Comparison of ENCODE assay signal across 8 cellular contexts in genomic region chr2:28155627-28156026, GRCh38.
DNase-seq lines count a peak whose midpoint lies in the region; ATAC-seq and TF ChIP-seq lines count a peak whose summit lies in the region.

No MANE protein-coding gene starts in this region.

- H3K9me3 Mint-ChIP-seq in mesothelial cell of epicardium: peaks cover 13% of the 10 kb centered on the region
- peaks cover 20% of the 10 kb centered on the region for H3K9me3 Mint-ChIP-seq in activated CD4-positive, alpha-beta memory T cell treated with anti-CD3 and anti-CD28 coated beads, Interleukin-2, amount 10 ng/mL, durations not matched to agents 7 days and 5 days

- POLR2A ChIA-PET in activated CD4-positive, alpha-beta memory T cell treated with anti-CD3 and anti-CD28 coated beads, Interleukin-2, amount 10 ng/mL, durations not matched to agents 7 days and 5 days (lab: Charles Lee): interaction anchor here (1.0 kb wide), 1 partner anchor 238 kb away, joined by 4 read pairs; no protein-coding TSS in a partner anchor

- CTCF ChIA-PET in activated CD4-positive, alpha-beta memory T cell treated with anti-CD3 and anti-CD28 coated beads, Interleukin-2, amount 10 ng/mL, durations not matched to agents 7 days and 5 days (lab: Charles Lee): interaction anchor here (0.7 to 1.4 kb wide), 7 partner anchors 9 to 255 kb away, joined by 3 to 6 read pairs (median 4); no protein-coding TSS in a partner anchor

- no peak overlapping the region for H3K4me3 Mint-ChIP-seq in mesothelial cell of epicardium
- no peak overlapping the region for H3K4me3 Mint-ChIP-seq in activated CD4-positive, alpha-beta memory T cell treated with anti-CD3 and anti-CD28 coated beads, Interleukin-2, amount 10 ng/mL, durations not matched to agents 7 days and 5 days

- TF ChIP-seq CTCF in astrocyte of the cerebellum (IDR thresholded peaks at IDR 0.05; ENCODE audit: low read depth, low read length, missing control alignments) (peak; percentile 57), mesothelial cell of epicardium (IDR thresholded peaks at IDR 0.05; ENCODE audit: unreplicated experiment) (peak; percentile 46)

- no peak for ATAC-seq in HG03460 (IDR thresholded peaks at IDR 0.05; ENCODE audit: unreplicated experiment)
- no peak for ATAC-seq in GM18909 (IDR thresholded peaks at IDR 0.05; ENCODE audit: poor library complexity, unreplicated experiment)

- peaks cover 11% of the 10 kb centered on the region for H3K36me3 Mint-ChIP-seq in mesothelial cell of epicardium
- peaks cover 51% of the 10 kb centered on the region for H3K36me3 Mint-ChIP-seq in activated CD4-positive, alpha-beta memory T cell treated with anti-CD3 and anti-CD28 coated beads, Interleukin-2, amount 10 ng/mL, durations not matched to agents 7 days and 5 days (ENCODE audit: low read depth)

- DNase-seq in DMS 273 (lab: John Stamatoyannopoulos, UW; ENCODE audit: unreplicated experiment): peak; percentile 68
- DNase-seq in DMS 273 treated with DMSO at 0.1 percent for 48 hours (lab: John Stamatoyannopoulos, UW): no peak
- DNase-seq in KBM-7: peak; percentile 54
- DNase-seq in astrocyte of the cerebellum (ENCODE audit: low read depth): no peak
- DNase-seq in mesothelial cell of epicardium (ENCODE audit: low spot score in 2 of 2, unreplicated experiment in 2 of 2): no peak
- no peak for DNase-seq in activated CD4-positive, alpha-beta memory T cell treated with anti-CD3 and anti-CD28 coated beads, Interleukin-2, amount 10 ng/mL, durations not matched to agents 7 days and 5 days

- H3K27me3 Mint-ChIP-seq in mesothelial cell of epicardium (ENCODE audit: low read depth): no peaks in the 10 kb centered on the region
- H3K27me3 Mint-ChIP-seq in activated CD4-positive, alpha-beta memory T cell treated with anti-CD3 and anti-CD28 coated beads, Interleukin-2, amount 10 ng/mL, durations not matched to agents 7 days and 5 days: no peaks in the 10 kb centered on the region

- no peak overlapping the region for H3K27ac Mint-ChIP-seq in mesothelial cell of epicardium
- H3K27ac Mint-ChIP-seq in activated CD4-positive, alpha-beta memory T cell treated with anti-CD3 and anti-CD28 coated beads, Interleukin-2, amount 10 ng/mL, durations not matched to agents 7 days and 5 days: no peak overlapping the region

- no peak overlapping the region for H3K4me3 ChIP-seq in astrocyte of the cerebellum (ENCODE audit: low read depth, low read length)

- peaks cover 13% of the 10 kb centered on the region for H3K4me1 Mint-ChIP-seq in mesothelial cell of epicardium
- H3K4me1 Mint-ChIP-seq in activated CD4-positive, alpha-beta memory T cell treated with anti-CD3 and anti-CD28 coated beads, Interleukin-2, amount 10 ng/mL, durations not matched to agents 7 days and 5 days: no peaks in the 10 kb centered on the region

- in situ Hi-C loops in KBM-7 (cut with MboI; ENCODE audit: low pct_unique_long_range_greater_than_20kb, low sequenced_read_pairs) (no loop called here), astrocyte of the cerebellum (cut with HindIII; ENCODE audit: low sequenced_read_pairs) (no loop called here)

Comparison
In these comparisons a context has a peak if more than half of its experiments do, and no peak if none do; other contexts are left out.
1. DNase-seq: peak in DMS 273 (single experiment) and KBM-7 (single experiment); none in DMS 273 treated with DMSO at 0.1 percent for 48 hours (single experiment), astrocyte of the cerebellum (single experiment), mesothelial cell of epicardium (0 of 2) and activated CD4-positive, alpha-beta memory T cell treated with anti-CD3 and anti-CD28 coated beads, Interleukin-2, amount 10 ng/mL, durations not matched to agents 7 days and 5 days (single experiment).